Comparison of ENCODE assay signal across 1 cellular context in the genomic region with DNA sequence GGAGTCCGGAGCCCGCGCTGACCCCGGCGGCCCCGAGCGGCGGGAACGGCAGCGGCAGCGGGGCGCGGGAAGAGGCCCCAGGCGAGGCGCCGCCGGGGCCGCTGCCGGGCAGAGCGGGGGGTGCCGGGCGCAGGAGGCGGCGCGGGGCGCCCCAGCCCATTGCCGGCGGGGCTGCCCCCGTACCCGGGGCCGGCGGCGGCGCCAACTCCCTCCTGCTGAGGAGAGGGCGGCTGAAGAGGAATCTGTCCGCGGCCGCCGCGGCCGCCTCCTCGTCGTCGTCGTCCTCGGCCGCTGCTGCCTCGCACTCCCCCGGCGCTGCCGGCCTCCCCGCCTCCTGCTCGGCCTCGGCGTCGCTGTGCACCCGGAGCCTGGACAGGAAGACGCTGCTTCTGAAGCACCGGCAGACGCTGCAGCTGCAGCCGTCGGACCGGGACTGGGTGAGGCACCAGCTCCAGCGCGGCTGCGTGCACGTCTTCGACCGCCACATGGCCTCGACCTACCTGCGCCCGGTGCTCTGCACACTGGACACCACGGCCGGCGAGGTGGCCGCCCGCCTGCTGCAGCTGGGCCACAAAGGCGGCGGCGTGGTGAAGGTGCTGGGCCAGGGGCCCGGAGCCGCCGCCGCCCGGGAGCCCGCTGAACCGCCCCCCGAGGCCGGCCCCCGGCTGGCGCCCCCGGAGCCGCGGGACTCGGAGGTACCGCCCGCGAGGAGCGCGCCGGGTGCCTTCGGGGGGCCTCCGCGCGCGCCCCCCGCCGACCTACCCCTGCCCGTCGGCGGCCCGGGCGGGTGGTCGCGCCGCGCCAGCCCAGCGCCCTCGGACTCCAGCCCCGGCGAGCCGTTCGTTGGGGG.
TF ChIP-seq lines count a peak whose summit lies in the region.

No MANE protein-coding gene starts in this region.

TF ChIP-seq in K562, 482 proteins besides CTCF, POLR2A, EP300 and RAD21 (continued from another document):
- TF ChIP-seq PCBP1 (IDR thresholded peaks at IDR 0.05; ENCODE audit: low read depth, low read length, poor library complexity, severe bottlenecking): no peak
- TF ChIP-seq MAZ (CRISPR knock-in tag; conservative IDR thresholded peaks at IDR 0.05 in 1 of 2, IDR thresholded peaks at IDR 0.05 in 1 of 2): 0 out of 4 replicates have a peak, but pooled peaks of 1 of the 2 experiments have one; percentile 22
- TF ChIP-seq, protein P1, sequence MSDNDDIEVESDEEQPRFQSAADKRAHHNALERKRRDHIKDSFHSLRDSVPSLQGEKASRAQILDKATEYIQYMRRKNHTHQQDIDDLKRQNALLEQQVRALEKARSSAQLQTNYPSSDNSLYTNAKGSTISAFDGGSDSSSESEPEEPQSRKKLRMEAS (CRISPR knock-in tag; IDR thresholded peaks at IDR 0.05): peak; percentile 73
- TF ChIP-seq NR2C1 (IDR thresholded peaks at IDR 0.05): no peak
- TF ChIP-seq NR2C1 (tag; IDR thresholded peaks at IDR 0.05): no peak
- TF ChIP-seq KHSRP (IDR thresholded peaks at IDR 0.05): no peak
- TF ChIP-seq, protein P2, sequence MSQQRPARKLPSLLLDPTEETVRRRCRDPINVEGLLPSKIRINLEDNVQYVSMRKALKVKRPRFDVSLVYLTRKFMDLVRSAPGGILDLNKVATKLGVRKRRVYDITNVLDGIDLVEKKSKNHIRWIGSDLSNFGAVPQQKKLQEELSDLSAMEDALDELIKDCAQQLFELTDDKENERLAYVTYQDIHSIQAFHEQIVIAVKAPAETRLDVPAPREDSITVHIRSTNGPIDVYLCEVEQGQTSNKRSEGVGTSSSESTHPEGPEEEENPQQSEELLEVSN (IDR thresholded peaks at IDR 0.05; ENCODE audit: borderline replicate concordance in 1 of 2, extremely low read depth in 1 of 2, insufficient read depth in 1 of 2, insufficient read length in 1 of 2, low read depth in 1 of 2, low read length in 1 of 2, poor library complexity in 1 of 2, severe bottlenecking in 1 of 2): peak; percentile 83
- 0 out of 2 replicates have a peak, but pooled peaks have one; percentile 8 for TF ChIP-seq SMAD4 (CRISPR knock-in tag; conservative IDR thresholded peaks at IDR 0.05)
- TF ChIP-seq POLR2G (IDR thresholded peaks at IDR 0.05; ENCODE audit: low read depth, low read length): peak; percentile 60; the same call in 1 of the 2 replicates
- TF ChIP-seq ZNF696 (CRISPR knock-in tag; conservative IDR thresholded peaks at IDR 0.05): no peak
- peak; percentile 8 for TF ChIP-seq HMGN3 (IDR thresholded peaks at IDR 0.05; ENCODE audit: borderline replicate concordance, extremely low read depth, insufficient read length, low read depth, low read length)
- no peak for TF ChIP-seq RBM39 (optimal IDR thresholded peaks at IDR 0.05; ENCODE audit: low read depth, low read length)
- TF ChIP-seq, protein P3, sequence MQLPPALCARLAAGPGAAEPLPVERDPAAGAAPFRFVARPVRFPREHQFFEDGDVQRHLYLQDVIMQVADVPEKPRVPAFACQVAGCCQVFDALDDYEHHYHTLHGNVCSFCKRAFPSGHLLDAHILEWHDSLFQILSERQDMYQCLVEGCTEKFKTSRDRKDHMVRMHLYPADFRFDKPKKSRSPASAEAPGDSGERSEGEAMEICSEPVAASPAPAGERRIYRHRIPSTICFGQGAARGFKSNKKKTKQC (CRISPR knock-in tag; IDR thresholded peaks at IDR 0.05): 0 out of 2 replicates have a peak, but pooled peaks have one; percentile 49
- peak; percentile 68 for TF ChIP-seq RBFOX2 (IDR thresholded peaks at IDR 0.05; ENCODE audit: low read depth, low read length)
- 0 out of 4 replicates have a peak, but pooled peaks of 1 of the 2 experiments have one; percentile 33 for TF ChIP-seq FOXA3 (CRISPR knock-in tag; conservative IDR thresholded peaks at IDR 0.05 in 1 of 2, IDR thresholded peaks at IDR 0.05 in 1 of 2)
- TF ChIP-seq GABPB1 (CRISPR knock-in tag; IDR thresholded peaks at IDR 0.05): 0 out of 2 replicates have a peak, but pooled peaks have one; percentile 40
